In genomic region chr10:6270951-6271350, GRCh38 we compare ENCODE assay signal across 14 cellular contexts.
A peak's percentile ranks its signal among the peaks of the same experiment; 100 is the strongest.
DNase-seq lines count a peak whose midpoint lies in the region; ATAC-seq and TF ChIP-seq lines count a peak whose summit lies in the region.
"Had no signal": no experiment of that assay in that cellular context is flagged by ENCODE, and none has a peak within 500 bp of the region (broad histone marks: within the 10 kb centered on the region; RNA-seq: fewer than 3 reads in every experiment).

No MANE protein-coding gene starts in this region.

- TF ChIP-seq CTCF in left lung (IDR thresholded peaks at IDR 0.05) = no peak

- H3K4me3 Mint-ChIP-seq in activated T-cell treated with anti-CD3 and anti-CD28 coated beads, Interleukin-2, amount 50 U/mL, for 24 hours = peak overlapping the region; percentile 33
- H3K4me3 Mint-ChIP-seq in stimulated activated naive B cell treated with anti-CD40 and anti-IgM and Interleukin-4, amounts not matched to agents 10 μg/mL and 1 μg/mL and 100 μg/mL, for 72 hours = no peak overlapping the region

- no peaks in the 10 kb centered on the region for H3K27me3 Mint-ChIP-seq in activated T-cell treated with anti-CD3 and anti-CD28 coated beads, Interleukin-2, amount 50 U/mL, for 24 hours
- H3K27me3 Mint-ChIP-seq in stimulated activated naive B cell treated with anti-CD40 and anti-IgM and Interleukin-4, amounts not matched to agents 10 μg/mL and 1 μg/mL and 100 μg/mL, for 72 hours = no peaks in the 10 kb centered on the region

- no peak for DNase-seq in activated T-cell treated with anti-CD3 and anti-CD28 coated beads, Interleukin-2, amount 50 U/mL, for 24 hours
- DNase-seq in activated T-cell treated with anti-CD3 and anti-CD28 coated beads for 4 hours (no peak), left lung (no peak), mucosa of gallbladder (ENCODE audit: low spot score) (no peak), SHP77 treated with DMSO at 0.1 percent for 48 hours (lab: John Stamatoyannopoulos, UW) (no peak)
- DNase-seq in activated naive CD4-positive, alpha-beta T cell treated with anti-CD3 and anti-CD28 coated beads, Interleukin-2, amount 50 U/mL, for 72 hours (ENCODE audit: low spot score in 2 of 2) = no peak
- DNase-seq in stimulated activated naive B cell treated with anti-CD40 and anti-IgM and Interleukin-4, amounts not matched to agents 10 μg/mL and 1 μg/mL and 100 μg/mL, for 72 hours = no peak
- DNase-seq: aorta, DMS 273 treated with DMSO at 0.1 percent for 48 hours, gastrocnemius medialis, NCI-H1417, NCI-H510A, sigmoid colon had no signal

- H3K27ac Mint-ChIP-seq in activated T-cell treated with anti-CD3 and anti-CD28 coated beads, Interleukin-2, amount 50 U/mL, for 24 hours = peak overlapping the region; percentile 95
- H3K27ac Mint-ChIP-seq in activated naive CD4-positive, alpha-beta T cell treated with anti-CD3 and anti-CD28 coated beads, Interleukin-2, amount 50 U/mL, for 72 hours = peak overlapping the region; percentile 94 to 96
- peak overlapping the region; percentile 94 for H3K27ac Mint-ChIP-seq in stimulated activated naive B cell treated with anti-CD40 and anti-IgM and Interleukin-4, amounts not matched to agents 10 μg/mL and 1 μg/mL and 100 μg/mL, for 72 hours

- no peaks in the 10 kb centered on the region for H3K9me3 ChIP-seq in left lung
- H3K9me3 ChIP-seq: gastrocnemius medialis, sigmoid colon had no signal

- peaks cover 4 to 86% of the 10 kb centered on the region in 2 donors for H3K4me1 ChIP-seq in left lung

- no peak for ATAC-seq in activated naive CD4-positive, alpha-beta T cell treated with anti-CD3 and anti-CD28 coated beads, Interleukin-2, amount 50 U/mL, for 72 hours
- no peak for ATAC-seq in left lung
- no peak for ATAC-seq in stimulated activated naive B cell treated with anti-CD40 and anti-IgM and Interleukin-4, amounts not matched to agents 10 μg/mL and 1 μg/mL and 100 μg/mL, for 72 hours (replicated peaks)
- no peak for ATAC-seq in HG02763 (IDR thresholded peaks at IDR 0.05; ENCODE audit: unreplicated experiment)
- ATAC-seq: gastrocnemius medialis had no signal

- H3K4me3 ChIP-seq in left lung = no peak overlapping the region
- H3K4me3 ChIP-seq: gastrocnemius medialis, sigmoid colon had no signal

- H3K9me3 Mint-ChIP-seq in activated T-cell treated with anti-CD3 and anti-CD28 coated beads, Interleukin-2, amount 50 U/mL, for 24 hours = peaks cover 7% of the 10 kb centered on the region
- H3K9me3 Mint-ChIP-seq in activated naive CD4-positive, alpha-beta T cell treated with anti-CD3 and anti-CD28 coated beads, Interleukin-2, amount 50 U/mL, for 72 hours = peaks cover 9 to 11% of the 10 kb centered on the region in 2 donors
- peaks cover 0 to 2% of the 10 kb centered on the region in 2 donors for H3K9me3 Mint-ChIP-seq in stimulated activated naive B cell treated with anti-CD40 and anti-IgM and Interleukin-4, amounts not matched to agents 10 μg/mL and 1 μg/mL and 100 μg/mL, for 72 hours

- no peaks in the 10 kb centered on the region for H3K27me3 ChIP-seq in left lung
- H3K27me3 ChIP-seq: gastrocnemius medialis, sigmoid colon had no signal

- peaks cover 84% of the 10 kb centered on the region for H3K4me1 Mint-ChIP-seq in activated T-cell treated with anti-CD3 and anti-CD28 coated beads, Interleukin-2, amount 50 U/mL, for 24 hours (ENCODE audit: low read depth)
- peaks cover 35 to 55% of the 10 kb centered on the region in 2 donors for H3K4me1 Mint-ChIP-seq in stimulated activated naive B cell treated with anti-CD40 and anti-IgM and Interleukin-4, amounts not matched to agents 10 μg/mL and 1 μg/mL and 100 μg/mL, for 72 hours

- H3K36me3 Mint-ChIP-seq in activated T-cell treated with anti-CD3 and anti-CD28 coated beads, Interleukin-2, amount 50 U/mL, for 24 hours (ENCODE audit: low read depth) = peaks cover 9% of the 10 kb centered on the region
- peaks cover 22 to 33% of the 10 kb centered on the region in 2 donors for H3K36me3 Mint-ChIP-seq in activated naive CD4-positive, alpha-beta T cell treated with anti-CD3 and anti-CD28 coated beads, Interleukin-2, amount 50 U/mL, for 72 hours
- H3K36me3 Mint-ChIP-seq in stimulated activated naive B cell treated with anti-CD40 and anti-IgM and Interleukin-4, amounts not matched to agents 10 μg/mL and 1 μg/mL and 100 μg/mL, for 72 hours = peaks cover 8 to 21% of the 10 kb centered on the region in 2 donors

- no peaks in the 10 kb centered on the region for H3K36me3 ChIP-seq in left lung
- H3K36me3 ChIP-seq: gastrocnemius medialis, sigmoid colon had no signal

- intact Hi-C loops in left lung (cut with DNase I) = no loop called here

- H3K27ac ChIP-seq in left lung = peak overlapping the region; percentile 57 to 84
- H3K27ac ChIP-seq: gastrocnemius medialis, sigmoid colon had no signal
